Comparison of ENCODE assay signal across 27 cellular contexts in genomic region chr5:132193165-132193694, GRCh38.
"Had no signal": no experiment of that assay in that cellular context is flagged by ENCODE, and none has a peak within 500 bp of the region (broad histone marks: within the 10 kb centered on the region; RNA-seq: fewer than 3 reads in every experiment).

No MANE protein-coding gene starts in this region.

- H3K4me3 Mint-ChIP-seq: activated CD4-positive, alpha-beta memory T cell treated with anti-CD3 and anti-CD28 coated beads, Interleukin-2, amount 10 ng/mL, durations not matched to agents 7 days and 5 days; activated naive CD8-positive, alpha-beta T cell treated with anti-CD3 and anti-CD28 coated beads for 36 hours; central memory CD8-positive, alpha-beta T cell; natural killer cell treated with Interleukin-12 subunit alpha and Interleukin-12 subunit beta and Interleukin-15 and Interleukin-18, amount 100 ng/mL, for 72 hours; stimulated activated effector memory CD8-positive, alpha-beta T cell treated with anti-CD3 and anti-CD28 coated beads, Interleukin-12 subunit alpha, Interleukin-12 subunit beta, amount 100 ng/mL, for 72 hours; stimulated activated naive CD8-positive, alpha-beta T cell treated with anti-CD3 and anti-CD28 coated beads, Interleukin-15, amount 100 ng/mL, for 72 hours; T-helper 1 cell treated with Interleukin-12 subunit alpha and Interleukin-12 subunit beta and Interleukin-4 antibody, amounts not matched to agents 30 μg/mL and 1 μg/mL, for 36 hours; WTC11 had no signal

- ATAC-seq: esophagus mucosa; natural killer cell treated with Interleukin-12 subunit alpha and Interleukin-12 subunit beta and Interleukin-15 and Interleukin-18, amount 100 ng/mL, for 72 hours; right cardiac atrium; stimulated activated effector memory CD8-positive, alpha-beta T cell treated with anti-CD3 and anti-CD28 coated beads, Interleukin-12 subunit alpha, Interleukin-12 subunit beta, amount 100 ng/mL, for 72 hours; stimulated activated naive CD8-positive, alpha-beta T cell treated with anti-CD3 and anti-CD28 coated beads, Interleukin-15, amount 100 ng/mL, for 72 hours; WTC11 had no signal

- H3K9me3 ChIP-seq: left ventricle myocardium inferior, neutrophil, suprapubic skin, tibial nerve had no signal

- H3K27me3 Mint-ChIP-seq: central memory CD8-positive, alpha-beta T cell had no signal

- H3K27me3 ChIP-seq: hepatocyte, neutrophil, suprapubic skin, tibial nerve had no signal

- H3K9me3 Mint-ChIP-seq: activated CD4-positive, alpha-beta memory T cell treated with anti-CD3 and anti-CD28 coated beads, Interleukin-2, amount 10 ng/mL, durations not matched to agents 7 days and 5 days; activated naive CD8-positive, alpha-beta T cell treated with anti-CD3 and anti-CD28 coated beads for 36 hours; central memory CD8-positive, alpha-beta T cell; natural killer cell treated with Interleukin-12 subunit alpha and Interleukin-12 subunit beta and Interleukin-15 and Interleukin-18, amount 100 ng/mL, for 72 hours; stimulated activated effector memory CD8-positive, alpha-beta T cell treated with anti-CD3 and anti-CD28 coated beads, Interleukin-12 subunit alpha, Interleukin-12 subunit beta, amount 100 ng/mL, for 72 hours; stimulated activated naive CD8-positive, alpha-beta T cell treated with anti-CD3 and anti-CD28 coated beads, Interleukin-15, amount 100 ng/mL, for 72 hours; T-helper 1 cell treated with Interleukin-12 subunit alpha and Interleukin-12 subunit beta and Interleukin-4 antibody, amounts not matched to agents 30 μg/mL and 1 μg/mL, for 36 hours; WTC11 had no signal

- H3K27ac Mint-ChIP-seq: activated CD4-positive, alpha-beta memory T cell treated with anti-CD3 and anti-CD28 coated beads, Interleukin-2, amount 10 ng/mL, durations not matched to agents 7 days and 5 days; activated naive CD8-positive, alpha-beta T cell treated with anti-CD3 and anti-CD28 coated beads for 36 hours; natural killer cell treated with Interleukin-12 subunit alpha and Interleukin-12 subunit beta and Interleukin-15 and Interleukin-18, amount 100 ng/mL, for 72 hours; stimulated activated effector memory CD8-positive, alpha-beta T cell treated with anti-CD3 and anti-CD28 coated beads, Interleukin-12 subunit alpha, Interleukin-12 subunit beta, amount 100 ng/mL, for 72 hours; stimulated activated naive CD8-positive, alpha-beta T cell treated with anti-CD3 and anti-CD28 coated beads, Interleukin-15, amount 100 ng/mL, for 72 hours; T-helper 1 cell treated with Interleukin-12 subunit alpha and Interleukin-12 subunit beta and Interleukin-4 antibody, amounts not matched to agents 30 μg/mL and 1 μg/mL, for 36 hours; WTC11 had no signal

- H3K27ac ChIP-seq: hepatocyte, left ventricle myocardium inferior, neutrophil, parathyroid adenoma, skin epidermis, suprapubic skin, tibial nerve had no signal

- H3K36me3 ChIP-seq: neutrophil had no signal

- DNase-seq: activated CD4-positive, alpha-beta memory T cell treated with anti-CD3 and anti-CD28 coated beads, Interleukin-2, amount 10 ng/mL, durations not matched to agents 7 days and 5 days; activated CD4-positive, alpha-beta T cell treated with anti-CD3 and anti-CD28 coated beads for 48 hours; activated naive CD4-positive, alpha-beta T cell treated with Interleukin-2 at 50 U/mL for 16 hours; activated naive CD8-positive, alpha-beta T cell treated with anti-CD3 and anti-CD28 coated beads for 36 hours; activated T-cell treated with anti-CD3 and anti-CD28 coated beads, Interleukin-2, amount 50 U/mL, for 48 hours; effector memory CD4-positive, alpha-beta T cell; glutamatergic neuron; kidney glomerular epithelial cell; left ventricle myocardium inferior; mammary epithelial cell; midbrain; right cardiac atrium; stimulated activated CD4-positive, alpha-beta T cell treated with anti-CD3 and anti-CD28 coated beads, Interleukin-2, amount 100 ng/mL, for 24 hours; stimulated activated naive CD8-positive, alpha-beta T cell treated with anti-CD3 and anti-CD28 coated beads, Interleukin-15, amount 100 ng/mL, for 72 hours; T1000 had no signal

- H3K4me3 ChIP-seq: hepatocyte, left ventricle myocardium inferior, skin epidermis, suprapubic skin, tibial nerve had no signal

- H3K9ac ChIP-seq: parathyroid adenoma had no signal

- H3K4me1 ChIP-seq: parathyroid adenoma, suprapubic skin, tibial nerve had no signal

- H3K36me3 Mint-ChIP-seq: activated naive CD8-positive, alpha-beta T cell treated with anti-CD3 and anti-CD28 coated beads for 36 hours; natural killer cell treated with Interleukin-12 subunit alpha and Interleukin-12 subunit beta and Interleukin-15 and Interleukin-18, amount 100 ng/mL, for 72 hours; stimulated activated effector memory CD8-positive, alpha-beta T cell treated with anti-CD3 and anti-CD28 coated beads, Interleukin-12 subunit alpha, Interleukin-12 subunit beta, amount 100 ng/mL, for 72 hours; WTC11 had no signal

- H3K4me1 Mint-ChIP-seq: central memory CD8-positive, alpha-beta T cell; stimulated activated effector memory CD8-positive, alpha-beta T cell treated with anti-CD3 and anti-CD28 coated beads, Interleukin-12 subunit alpha, Interleukin-12 subunit beta, amount 100 ng/mL, for 72 hours; stimulated activated naive CD8-positive, alpha-beta T cell treated with anti-CD3 and anti-CD28 coated beads, Interleukin-15, amount 100 ng/mL, for 72 hours; WTC11 had no signal
